ENCODE assay signal across 1 cellular context in genomic region chr7:55178863-55179773, GRCh38.
A peak's percentile ranks its signal among the peaks of the same experiment; 100 is the strongest.
TF ChIP-seq lines count a peak whose summit lies in the region.

No MANE protein-coding gene starts in this region.

TF ChIP-seq in HepG2, 621 proteins besides CTCF, POLR2A, EP300 and RAD21 (continued from another document and continues in another):
- TF ChIP-seq ZBTB40 (IDR thresholded peaks at IDR 0.05) (no peak), ZBTB40 (CRISPR knock-in tag; IDR thresholded peaks at IDR 0.05) (no peak; the same call in 1 of the 2 replicates), EZH2 (conservative IDR thresholded peaks at IDR 0.05; ENCODE audit: low read depth, low read length) (no peak), KDM3A (CRISPR knock-in tag; IDR thresholded peaks at IDR 0.05; ENCODE audit: low read depth) (0 out of 2 replicates have a peak, but pooled peaks have one; percentile 54), KDM2A (CRISPR knock-in tag; IDR thresholded peaks at IDR 0.05; ENCODE audit: borderline replicate concordance, low read depth) (peak; percentile 57), ZNF12 (CRISPR knock-in tag; IDR thresholded peaks at IDR 0.05) (peak; percentile 96), BCLAF1 (IDR thresholded peaks at IDR 0.05) (no peak), ZNF644 (CRISPR knock-in tag; IDR thresholded peaks at IDR 0.05; ENCODE audit: low read depth) (peak; percentile 40; the same call in 1 of the 2 replicates), ZNF20 (CRISPR knock-in tag; IDR thresholded peaks at IDR 0.05) (no peak), ZFP36L2 (CRISPR knock-in tag; IDR thresholded peaks at IDR 0.05) (no peak; the same call in 1 of the 2 replicates), REPIN1 (CRISPR knock-in tag; IDR thresholded peaks at IDR 0.05; ENCODE audit: borderline replicate concordance, low read depth) (peak; percentile 71; the same call in 1 of the 2 replicates), NFKBIZ (CRISPR knock-in tag; IDR thresholded peaks at IDR 0.05) (0 out of 2 replicates have a peak, but pooled peaks have one; percentile 52), TCF7 (IDR thresholded peaks at IDR 0.05; ENCODE audit: low read depth) (peak; percentile 55; the same call in 1 of the 2 replicates), ZNF609 (CRISPR knock-in tag; IDR thresholded peaks at IDR 0.05; ENCODE audit: borderline replicate concordance) (peak; percentile 82; the same call in 1 of the 2 replicates), TEF (CRISPR knock-in tag; IDR thresholded peaks at IDR 0.05) (no peak), ZNF878 (CRISPR knock-in tag; IDR thresholded peaks at IDR 0.05) (peak; percentile 74; the same call in 1 of the 2 replicates), SNRNP70 (IDR thresholded peaks at IDR 0.05; ENCODE audit: low read depth, low read length) (no peak), PBX3 (CRISPR knock-in tag; IDR thresholded peaks at IDR 0.05; ENCODE audit: borderline replicate concordance) (no peak), AFF4 (CRISPR knock-in tag; IDR thresholded peaks at IDR 0.05) (peak; percentile 34; the same call in 1 of the 2 replicates), ZNF879 (CRISPR knock-in tag; IDR thresholded peaks at IDR 0.05) (no peak), CC2D1A (CRISPR knock-in tag; IDR thresholded peaks at IDR 0.05) (no peak), GRHL1 (CRISPR knock-in tag; conservative IDR thresholded peaks at IDR 0.05) (no peak), JDP2 (CRISPR knock-in tag; IDR thresholded peaks at IDR 0.05; ENCODE audit: borderline replicate concordance) (no peak), SAP130 (CRISPR knock-in tag; IDR thresholded peaks at IDR 0.05; ENCODE audit: low read depth) (peak; percentile 92), SIN3A (IDR thresholded peaks at IDR 0.05; ENCODE audit: borderline replicate concordance, low read depth, low read length) (no peak; the same call in 1 of the 2 replicates), MTA1 (CRISPR knock-in tag; IDR thresholded peaks at IDR 0.05; ENCODE audit: borderline replicate concordance) (peak; percentile 22; the same call in 1 of the 2 replicates), ZNF614 (CRISPR knock-in tag; IDR thresholded peaks at IDR 0.05; ENCODE audit: borderline replicate concordance) (peak; percentile 76; the same call in 1 of the 2 replicates), ZFP62 (CRISPR knock-in tag; IDR thresholded peaks at IDR 0.05) (no peak), ZNF17 (CRISPR knock-in tag; IDR thresholded peaks at IDR 0.05) (no peak), CCAR2 (optimal IDR thresholded peaks at IDR 0.05; ENCODE audit: low read depth, low read length) (no peak), FOXO1 (CRISPR knock-in tag; IDR thresholded peaks at IDR 0.05) (peak; percentile 86)
